ENCODE assay signal across 25 cellular contexts in genomic region chr1:164662955-164663354, GRCh38.
"Had no signal": no experiment of that assay in that cellular context is flagged by ENCODE, and none has a peak within 500 bp of the region (broad histone marks: within the 10 kb centered on the region; RNA-seq: fewer than 3 reads in every experiment).

No MANE protein-coding gene starts in this region.

- H3K4me3 ChIP-seq: adrenal gland, breast epithelium, Peyer's patch, SJSA1 had no signal

- H3K36me3 ChIP-seq: adrenal gland, breast epithelium, Peyer's patch, SJSA1 had no signal

- DNase-seq: activated CD4-positive, alpha-beta memory T cell treated with anti-CD3 and anti-CD28 coated beads for 36 hours; activated CD4-positive, alpha-beta T cell treated with anti-CD3 and anti-CD28 coated beads, Interleukin-2, amount 10 ng/mL, durations not matched to agents 7 days and 5 days; activated CD4-positive, CD25-positive, alpha-beta regulatory T cell; activated CD8-positive, alpha-beta memory T cell treated with anti-CD3 and anti-CD28 coated beads for 24 hours; activated naive CD4-positive, alpha-beta T cell treated with anti-CD3 and anti-CD28 coated beads, Interleukin-2, amount 50 U/mL, for 16 hours; activated naive CD8-positive, alpha-beta T cell treated with anti-CD3 and anti-CD28 coated beads, Interleukin-2, amount 10 ng/mL, durations not matched to agents 7 days and 5 days; activated T-cell treated with anti-CD3 and anti-CD28 coated beads for 4 hours; activated T-cell treated with anti-CD3 and anti-CD28 coated beads, Interleukin-2, amount 50 U/mL, for 48 hours; adrenal gland; anterior cingulate cortex; caudate nucleus; Kasumi-1; NCI-H1105 treated with DMSO at 0.1 percent for 48 hours; NCI-H1436 treated with DMSO at 0.1 percent for 48 hours; NCI-H187; NCI-H2081; NCI-H510A treated with DMSO at 0.1 percent for 48 hours; NCI-H69; NK-92 treated with Interleukin-12 subunit alpha and Interleukin-12 subunit beta, amount 100 ng/mL, for 24 hours; Peyer's patch; Right ventricle myocardium superior had no signal

- H3K27me3 Mint-ChIP-seq: activated CD4-positive, alpha-beta memory T cell treated with anti-CD3 and anti-CD28 coated beads for 36 hours; activated naive CD8-positive, alpha-beta T cell treated with anti-CD3 and anti-CD28 coated beads, Interleukin-2, amount 10 ng/mL, durations not matched to agents 7 days and 5 days had no signal

- H3K9me3 Mint-ChIP-seq: activated CD4-positive, alpha-beta T cell treated with anti-CD3 and anti-CD28 coated beads, Interleukin-2, amount 10 ng/mL, durations not matched to agents 7 days and 5 days had no signal

- H3K36me3 Mint-ChIP-seq: activated CD4-positive, alpha-beta memory T cell treated with anti-CD3 and anti-CD28 coated beads for 36 hours; activated naive CD8-positive, alpha-beta T cell treated with anti-CD3 and anti-CD28 coated beads, Interleukin-2, amount 10 ng/mL, durations not matched to agents 7 days and 5 days had no signal

- H3K27me3 ChIP-seq: adrenal gland, breast epithelium, Peyer's patch, SJSA1 had no signal

- H3K9me3 ChIP-seq: adrenal gland, breast epithelium, Peyer's patch, SJSA1 had no signal

- H3K4me1 ChIP-seq: SJSA1 had no signal

- H3K27ac ChIP-seq: adrenal gland, breast epithelium, Peyer's patch, RWPE1, SJSA1 had no signal

- H3K27ac Mint-ChIP-seq: activated CD4-positive, alpha-beta memory T cell treated with anti-CD3 and anti-CD28 coated beads for 36 hours; activated CD4-positive, alpha-beta T cell treated with anti-CD3 and anti-CD28 coated beads, Interleukin-2, amount 10 ng/mL, durations not matched to agents 7 days and 5 days; activated naive CD8-positive, alpha-beta T cell treated with anti-CD3 and anti-CD28 coated beads, Interleukin-2, amount 10 ng/mL, durations not matched to agents 7 days and 5 days; T-helper 1 cell treated with Interleukin-12 subunit alpha and Interleukin-12 subunit beta and Interleukin-4 antibody, amounts not matched to agents 30 μg/mL and 1 μg/mL, for 36 hours had no signal

- H3K4me3 Mint-ChIP-seq: activated CD4-positive, alpha-beta memory T cell treated with anti-CD3 and anti-CD28 coated beads for 36 hours; activated CD4-positive, alpha-beta T cell treated with anti-CD3 and anti-CD28 coated beads, Interleukin-2, amount 10 ng/mL, durations not matched to agents 7 days and 5 days; activated naive CD8-positive, alpha-beta T cell treated with anti-CD3 and anti-CD28 coated beads, Interleukin-2, amount 10 ng/mL, durations not matched to agents 7 days and 5 days; T-helper 1 cell treated with Interleukin-12 subunit alpha and Interleukin-12 subunit beta and Interleukin-4 antibody, amounts not matched to agents 30 μg/mL and 1 μg/mL, for 36 hours had no signal
